In genomic region chr19:41241859-41242258, GRCh38 we compare ENCODE assay signal across 3 cellular contexts.
A peak's percentile ranks its signal among the peaks of the same experiment; 100 is the strongest.
TF ChIP-seq lines count a peak whose summit lies in the region.

No MANE protein-coding gene starts in this region.

TF ChIP-seq in A549, 52 proteins besides CTCF, POLR2A, EP300 and RAD21:
- TF ChIP-seq EHMT2 (IDR thresholded peaks at IDR 0.05; ENCODE audit: low read depth), result no peak
- TF ChIP-seq MAFK (IDR thresholded peaks at IDR 0.05; ENCODE audit: partially characterized antibody), result peak; percentile 54
- TF ChIP-seq CEBPB (IDR thresholded peaks at IDR 0.05), result peak in 1 of 2 experiments; percentile 41; a peak in 1 of 4 replicates

TF ChIP-seq in IMR-90, 13 proteins besides CTCF, POLR2A, EP300 and RAD21:
- TF ChIP-seq MAZ (IDR thresholded peaks at IDR 0.05; ENCODE audit: borderline replicate concordance, low read depth, low read length) (no peak), NFE2L2 (IDR thresholded peaks at IDR 0.05; ENCODE audit: low read depth, low read length) (no peak), CEBPB (IDR thresholded peaks at IDR 0.05; ENCODE audit: low read depth, low read length) (peak; percentile 74)

TF ChIP-seq in K562, 482 proteins besides CTCF, POLR2A, EP300 and RAD21:
- TF ChIP-seq ZNF316 (IDR thresholded peaks at IDR 0.05) (peak; percentile 62), CEBPB (tag; IDR thresholded peaks at IDR 0.05) (peak; percentile 71), CLOCK (CRISPR knock-in tag; IDR thresholded peaks at IDR 0.05; ENCODE audit: borderline replicate concordance) (no peak), C11orf30 (IDR thresholded peaks at IDR 0.05; ENCODE audit: low read depth) (peak; percentile 47; the same call in 1 of the 2 replicates)
TF ChIP-seq in K562: peak in this region for 3.
